In genomic region chr1:176515310-176515709, GRCh38 we compare ENCODE assay signal across 1 cellular context.
A peak's percentile ranks its signal among the peaks of the same experiment; 100 is the strongest.
TF ChIP-seq lines count a peak whose summit lies in the region.

No MANE protein-coding gene starts in this region.

TF ChIP-seq in HEK293, 187 proteins besides CTCF, POLR2A, EP300 and RAD21 (continued from another document):
- TF ChIP-seq ZNF18 (tag by site-specific recombination; IDR thresholded peaks at IDR 0.05) (no peak), ZNF157 (tag by site-specific recombination; IDR thresholded peaks at IDR 0.05) (no peak), ZNF791 (tag by site-specific recombination; IDR thresholded peaks at IDR 0.05) (no peak), SP2 (tag by site-specific recombination; IDR thresholded peaks at IDR 0.05) (no peak), ZBTB26 (tag by site-specific recombination; optimal IDR thresholded peaks at IDR 0.05) (no peak), ZNF292 (tag by site-specific recombination; IDR thresholded peaks at IDR 0.05; ENCODE audit: borderline replicate concordance, low read depth) (no peak), ZNF660 (tag by site-specific recombination; IDR thresholded peaks at IDR 0.05) (no peak), ZNF394 (tag by site-specific recombination; IDR thresholded peaks at IDR 0.05; ENCODE audit: borderline replicate concordance) (0 out of 2 replicates have a peak, but pooled peaks have one; percentile 15), ZNF174 (tag by site-specific recombination; IDR thresholded peaks at IDR 0.05) (no peak), MZF1 (tag by site-specific recombination; IDR thresholded peaks at IDR 0.05; ENCODE audit: borderline replicate concordance) (no peak), FEZF1 (tag by site-specific recombination; IDR thresholded peaks at IDR 0.05) (peak; percentile 58), ZNF239 (tag by site-specific recombination; IDR thresholded peaks at IDR 0.05) (no peak), KLF8 (tag by site-specific recombination; IDR thresholded peaks at IDR 0.05) (0 out of 2 replicates have a peak, but pooled peaks have one; percentile 43), ZNF658 (tag by site-specific recombination; IDR thresholded peaks at IDR 0.05) (no peak), ZNF76 (tag by site-specific recombination; IDR thresholded peaks at IDR 0.05; ENCODE audit: borderline replicate concordance, low read depth) (no peak), HIC1 (tag by site-specific recombination; IDR thresholded peaks at IDR 0.05) (peak; percentile 71), ZBTB17 (tag by site-specific recombination; IDR thresholded peaks at IDR 0.05) (no peak), ZNF548 (tag by site-specific recombination; IDR thresholded peaks at IDR 0.05) (no peak), KLF1 (tag by site-specific recombination; IDR thresholded peaks at IDR 0.05) (no peak), ZNF140 (tag by site-specific recombination; IDR thresholded peaks at IDR 0.05) (no peak), ZNF692 (tag by site-specific recombination; IDR thresholded peaks at IDR 0.05) (no peak), ZNF529 (tag by site-specific recombination; IDR thresholded peaks at IDR 0.05; ENCODE audit: insufficient replicate concordance) (no peak), IKZF3 (tag by site-specific recombination; IDR thresholded peaks at IDR 0.05) (no peak), ZNF704 (tag by site-specific recombination; IDR thresholded peaks at IDR 0.05) (no peak), ZBTB21 (tag by site-specific recombination; IDR thresholded peaks at IDR 0.05) (no peak), ZSCAN16 (tag by site-specific recombination; IDR thresholded peaks at IDR 0.05) (no peak), ZSCAN23 (tag by site-specific recombination; IDR thresholded peaks at IDR 0.05) (no peak), EGR2 (tag by site-specific recombination; IDR thresholded peaks at IDR 0.05; ENCODE audit: low read depth) (no peak), MYNN (tag by site-specific recombination; IDR thresholded peaks at IDR 0.05; ENCODE audit: borderline replicate concordance) (no peak), ZBTB8A (tag by site-specific recombination; IDR thresholded peaks at IDR 0.05) (no peak), HOXD13 (CRISPR knock-in tag; IDR thresholded peaks at IDR 0.05; ENCODE audit: borderline replicate concordance) (no peak), ZNF221 (tag by site-specific recombination; IDR thresholded peaks at IDR 0.05; ENCODE audit: borderline replicate concordance) (no peak), ZNF311 (tag by site-specific recombination; IDR thresholded peaks at IDR 0.05; ENCODE audit: borderline replicate concordance) (no peak), ZNF366 (tag by site-specific recombination; conservative IDR thresholded peaks at IDR 0.05) (0 out of 2 replicates have a peak, but pooled peaks have one; percentile 48), OSR2 (tag by site-specific recombination; IDR thresholded peaks at IDR 0.05) (0 out of 2 replicates have a peak, but pooled peaks have one; percentile 11), ZNF175 (tag by site-specific recombination; IDR thresholded peaks at IDR 0.05) (no peak), ZNF514 (tag by site-specific recombination; IDR thresholded peaks at IDR 0.05) (no peak), ZNF248 (tag by site-specific recombination; IDR thresholded peaks at IDR 0.05) (no peak), ZNF549 (tag by site-specific recombination; IDR thresholded peaks at IDR 0.05) (no peak), ZNF513 (tag by site-specific recombination; IDR thresholded peaks at IDR 0.05) (no peak), ZNF639 (tag by site-specific recombination; IDR thresholded peaks at IDR 0.05) (no peak), SCRT2 (tag by site-specific recombination; IDR thresholded peaks at IDR 0.05) (peak; percentile 96), ZNF626 (tag by site-specific recombination; IDR thresholded peaks at IDR 0.05) (no peak), SCRT1 (tag by site-specific recombination; IDR thresholded peaks at IDR 0.05; ENCODE audit: borderline replicate concordance) (peak; percentile 29; the same call in 1 of the 2 replicates), ZSCAN5A (tag by site-specific recombination; IDR thresholded peaks at IDR 0.05) (no peak), GLIS2 (tag by site-specific recombination; IDR thresholded peaks at IDR 0.05) (no peak), ZNF518A (tag by site-specific recombination; conservative IDR thresholded peaks at IDR 0.05; ENCODE audit: low read depth) (no peak)
